In the genomic region with DNA sequence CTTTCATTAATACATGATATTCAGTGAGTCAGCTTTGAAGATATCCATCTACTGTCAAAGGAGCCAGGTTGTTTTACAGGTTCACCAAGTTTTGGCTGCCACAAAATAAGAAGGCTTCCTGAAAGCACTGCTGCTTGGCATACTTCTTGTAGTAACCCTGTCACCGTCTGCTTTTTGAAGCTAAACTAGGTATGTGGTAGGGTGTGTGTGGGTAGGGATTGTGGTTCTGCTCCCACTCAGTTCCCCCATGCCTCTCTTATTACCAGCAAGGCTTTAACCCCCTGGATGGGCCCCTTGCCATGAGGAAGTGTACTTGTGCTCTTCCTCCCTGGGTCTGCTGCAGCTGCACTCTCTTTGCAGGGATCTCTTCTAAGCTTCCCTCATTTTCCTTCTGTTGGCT, we compare ENCODE assay signal across 11 cellular contexts.
DNase-seq lines count a peak whose midpoint lies in the region; ATAC-seq lines count a peak whose summit lies in the region.
"Had no signal": no experiment of that assay in that cellular context is flagged by ENCODE, and none has a peak within 500 bp of the region (broad histone marks: within the 10 kb centered on the region; RNA-seq: fewer than 3 reads in every experiment).

No MANE protein-coding gene starts in this region.

- H3K4me1 ChIP-seq in esophagus (ENCODE audit: control insufficient read depth in 2 of 2, insufficient read depth in 2 of 2, low read length in 1 of 2): no peaks in the 10 kb centered on the region

- H3K36me3 ChIP-seq in esophagus (ENCODE audit: control insufficient read depth in 2 of 2, insufficient read depth in 2 of 2, low read length in 1 of 2): no peaks in the 10 kb centered on the region

- 24 to 33% methylated on average over 1 of the region's 1 CpG for WGBS in esophagus, 2 donors

- peaks cover 32% of the 10 kb centered on the region for H3K36me3 Mint-ChIP-seq in stimulated activated memory B cell treated with anti-CD40 and anti-IgM and Interleukin-4, amounts not matched to agents 10 μg/mL and 1 μg/mL and 100 μg/mL, for 72 hours
- H3K36me3 Mint-ChIP-seq: activated naive CD8-positive, alpha-beta T cell treated with anti-CD3 and anti-CD28 coated beads for 36 hours had no signal

- DNase-seq in NOMO-1 treated with dmso at 0.1 percent for 144 hours (lab: John Stamatoyannopoulos, UW; ENCODE audit: unreplicated experiment) (peak; percentile 67), DMS153 treated with DMSO at 0.1 percent for 48 hours (lab: John Stamatoyannopoulos, UW; ENCODE audit: unreplicated experiment) (no peak), COLO668 (lab: John Stamatoyannopoulos, UW; ENCODE audit: unreplicated experiment) (no peak)
- DNase-seq: activated CD4-positive, alpha-beta memory T cell treated with anti-CD3 and anti-CD28 coated beads, Interleukin-2, amount 10 ng/mL, durations not matched to agents 7 days and 5 days; activated naive CD8-positive, alpha-beta T cell treated with anti-CD3 and anti-CD28 coated beads for 36 hours; SHP77 treated with DMSO at 0.1 percent for 48 hours had no signal

- H3K27ac ChIP-seq in esophagus (ENCODE audit: low read depth in 2 of 2, low read length in 1 of 2): peak overlapping the region; percentile 81 to 88

- peaks cover 44% of the 10 kb centered on the region for H3K4me1 Mint-ChIP-seq in stimulated activated memory B cell treated with anti-CD40 and anti-IgM and Interleukin-4, amounts not matched to agents 10 μg/mL and 1 μg/mL and 100 μg/mL, for 72 hours
- H3K4me1 Mint-ChIP-seq: activated CD4-positive, alpha-beta memory T cell treated with anti-CD3 and anti-CD28 coated beads, Interleukin-2, amount 10 ng/mL, durations not matched to agents 7 days and 5 days; activated naive CD8-positive, alpha-beta T cell treated with anti-CD3 and anti-CD28 coated beads for 36 hours had no signal

- ATAC-seq in HG02885 (IDR thresholded peaks at IDR 0.05; ENCODE audit: poor library complexity, unreplicated experiment) (peak; percentile 43), HG02571 (IDR thresholded peaks at IDR 0.05; ENCODE audit: unreplicated experiment) (no peak)
- ATAC-seq in stimulated activated memory B cell treated with anti-CD40 and anti-IgM and Interleukin-4, amounts not matched to agents 10 μg/mL and 1 μg/mL and 100 μg/mL, for 72 hours: peak; percentile 78

- H3K27me3 ChIP-seq in esophagus (ENCODE audit: control insufficient read depth in 1 of 2, insufficient read depth in 2 of 2, low read length in 2 of 2): no peaks in the 10 kb centered on the region

- no peaks in the 10 kb centered on the region for H3K27me3 Mint-ChIP-seq in stimulated activated memory B cell treated with anti-CD40 and anti-IgM and Interleukin-4, amounts not matched to agents 10 μg/mL and 1 μg/mL and 100 μg/mL, for 72 hours
- H3K27me3 Mint-ChIP-seq: activated naive CD8-positive, alpha-beta T cell treated with anti-CD3 and anti-CD28 coated beads for 36 hours had no signal

- H3K9me3 Mint-ChIP-seq in stimulated activated memory B cell treated with anti-CD40 and anti-IgM and Interleukin-4, amounts not matched to agents 10 μg/mL and 1 μg/mL and 100 μg/mL, for 72 hours: peaks cover 4% of the 10 kb centered on the region
- H3K9me3 Mint-ChIP-seq: activated CD4-positive, alpha-beta memory T cell treated with anti-CD3 and anti-CD28 coated beads, Interleukin-2, amount 10 ng/mL, durations not matched to agents 7 days and 5 days; activated naive CD8-positive, alpha-beta T cell treated with anti-CD3 and anti-CD28 coated beads for 36 hours; stimulated activated naive CD8-positive, alpha-beta T cell treated with anti-CD3 and anti-CD28 coated beads, Interleukin-15, Interleukin-2, amounts not matched to agents 100 ng/mL and 50 ng/mL, for 24 hours had no signal

- H3K9me3 ChIP-seq in esophagus (ENCODE audit: control insufficient read depth in 2 of 2, insufficient read depth in 1 of 2, low read depth in 1 of 2, low read length in 1 of 2): no peaks in the 10 kb centered on the region

- H3K4me3 Mint-ChIP-seq in stimulated activated memory B cell treated with anti-CD40 and anti-IgM and Interleukin-4, amounts not matched to agents 10 μg/mL and 1 μg/mL and 100 μg/mL, for 72 hours: peak overlapping the region; percentile 15
- H3K4me3 Mint-ChIP-seq: activated CD4-positive, alpha-beta memory T cell treated with anti-CD3 and anti-CD28 coated beads, Interleukin-2, amount 10 ng/mL, durations not matched to agents 7 days and 5 days; activated naive CD8-positive, alpha-beta T cell treated with anti-CD3 and anti-CD28 coated beads for 36 hours; stimulated activated naive CD8-positive, alpha-beta T cell treated with anti-CD3 and anti-CD28 coated beads, Interleukin-15, Interleukin-2, amounts not matched to agents 100 ng/mL and 50 ng/mL, for 24 hours had no signal

- no peak overlapping the region for H3K4me3 ChIP-seq in esophagus (ENCODE audit: low read depth in 1 of 2, low read length in 2 of 2)

- peak overlapping the region; percentile 84 for H3K27ac Mint-ChIP-seq in stimulated activated memory B cell treated with anti-CD40 and anti-IgM and Interleukin-4, amounts not matched to agents 10 μg/mL and 1 μg/mL and 100 μg/mL, for 72 hours
- H3K27ac Mint-ChIP-seq: activated CD4-positive, alpha-beta memory T cell treated with anti-CD3 and anti-CD28 coated beads, Interleukin-2, amount 10 ng/mL, durations not matched to agents 7 days and 5 days; activated naive CD8-positive, alpha-beta T cell treated with anti-CD3 and anti-CD28 coated beads for 36 hours; stimulated activated naive CD8-positive, alpha-beta T cell treated with anti-CD3 and anti-CD28 coated beads, Interleukin-15, Interleukin-2, amounts not matched to agents 100 ng/mL and 50 ng/mL, for 24 hours had no signal
